Comparison of ENCODE assay signal across 15 cellular contexts in genomic region chr11:10674440-10674855, GRCh38. TPM values are rescaled to one million over a fixed set of nuclear protein-coding genes. Genes with fewer than 3 reads are reported as not detected.
DNase-seq lines count a peak whose midpoint lies in the region; ATAC-seq and TF ChIP-seq lines count a peak whose summit lies in the region.
"Had no signal": no experiment of that assay in that cellular context is flagged by ENCODE, and none has a peak within 500 bp of the region (broad histone marks: within the 10 kb centered on the region; RNA-seq: fewer than 3 reads in every experiment).

No MANE protein-coding gene starts in this region.

- no peaks in the 10 kb centered on the region for H3K27me3 ChIP-seq in BLaER1
- H3K27me3 ChIP-seq in liver (ENCODE audit: control insufficient read depth in 4 of 4, insufficient read depth in 4 of 4, low read length in 3 of 4): peaks cover 0 to 5% (median 0%) of the 10 kb centered on the region in 4 donors
- H3K27me3 ChIP-seq in skeletal muscle satellite cell (ENCODE audit: control insufficient read depth, insufficient read depth, low read length): peaks cover 26% of the 10 kb centered on the region

- 43% methylated on average over 6 of the region's 6 CpGs for WGBS in liver

- H3K4me3 ChIP-seq in BLaER1 (no peak overlapping the region), liver (ENCODE audit: low read depth in 1 of 3, low read length in 3 of 3) (no peak overlapping the region), skeletal muscle satellite cell (ENCODE audit: low read length) (no peak overlapping the region)

- TF ChIP-seq RAD21 in liver (IDR thresholded peaks at IDR 0.05): no peak

- H3K9me3 ChIP-seq in BLaER1 (no peaks in the 10 kb centered on the region), liver (ENCODE audit: control insufficient read depth in 4 of 4, low read length in 3 of 4) (no peaks in the 10 kb centered on the region), skeletal muscle satellite cell (replicated peaks; ENCODE audit: low read length) (no peaks in the 10 kb centered on the region)

- H3K9ac ChIP-seq in BLaER1: no peak overlapping the region
- H3K9ac ChIP-seq in liver (ENCODE audit: low read depth in 1 of 2, low read length in 2 of 2): no peak overlapping the region
- H3K9ac ChIP-seq in skeletal muscle satellite cell (ENCODE audit: low read depth, low read length): peak overlapping the region; percentile 21

- H3K27ac Mint-ChIP-seq in natural killer cell: no peak overlapping the region
- H3K27ac Mint-ChIP-seq: memory B cell had no signal

- no peaks in the 10 kb centered on the region for H3K9me3 Mint-ChIP-seq in natural killer cell
- H3K9me3 Mint-ChIP-seq: central memory CD8-positive, alpha-beta T cell had no signal

- in situ Hi-C loops in GM13976 (cut with MboI; ENCODE audit: low sequenced_read_pairs, unreplicated experiment): no loop called here

- no peaks in the 10 kb centered on the region for H4K20me1 ChIP-seq in BLaER1

- H3K27ac ChIP-seq in BLaER1 (no peak overlapping the region), caudate nucleus (ENCODE audit: low read depth, low read length) (peak overlapping the region; percentile 78), liver (ENCODE audit: low read depth in 1 of 2, low read length in 2 of 2) (no peak overlapping the region)
- H3K27ac ChIP-seq: WERI-Rb-1 had no signal

- H3K4me2 ChIP-seq in BLaER1 (0 out of 2 replicates have a peak overlapping the region, but pooled peaks have one; percentile 9), skeletal muscle satellite cell (ENCODE audit: low read length) (peak overlapping the region; percentile 71)

- TF ChIP-seq CTCF in liver (IDR thresholded peaks at IDR 0.05; ENCODE audit: low read depth, low read length, missing input control): no peak
- TF ChIP-seq CTCF in natural killer cell (IDR thresholded peaks at IDR 0.05): no peak
- no peak for TF ChIP-seq CTCF in GM13976 (IDR thresholded peaks at IDR 0.05; ENCODE audit: borderline replicate concordance, control extremely low read depth, extremely low read depth, insufficient read depth, missing control alignments)

- H3K4me3 Mint-ChIP-seq in natural killer cell: no peak overlapping the region
- H3K4me3 Mint-ChIP-seq: central memory CD8-positive, alpha-beta T cell; memory B cell had no signal

- DNase-seq in caudate nucleus (lab: John Stamatoyannopoulos, UW) (peak in 2 of 61 donors; percentile 39 to 61), natural killer cell (no peak), DMS153 treated with DMSO at 0.1 percent for 48 hours (lab: John Stamatoyannopoulos, UW; ENCODE audit: unreplicated experiment) (no peak), GM13976 (ENCODE audit: low spot score) (no peak)
- DNase-seq: activated T-cell treated with anti-CD3 and anti-CD28 coated beads, Interleukin-2, amount 50 U/mL, for 48 hours; SHP77 treated with DMSO at 0.1 percent for 48 hours; WERI-Rb-1 had no signal

- ATAC-seq in natural killer cell (no peak), GM18498 (IDR thresholded peaks at IDR 0.05; ENCODE audit: unreplicated experiment) (no peak)

- intact Hi-C loops in natural killer cell (cut with micrococcal nuclease): no loop called here

- H3K36me3 Mint-ChIP-seq in natural killer cell: no peaks in the 10 kb centered on the region
- H3K36me3 Mint-ChIP-seq: CD14-positive monocyte had no signal

- H3K4me1 ChIP-seq in BLaER1 (peaks cover 12% of the 10 kb centered on the region), liver (ENCODE audit: control insufficient read depth in 4 of 4, insufficient read depth in 4 of 4, low read length in 3 of 4) (peaks cover 0 to 6% (median 2%) of the 10 kb centered on the region in 4 donors), skeletal muscle satellite cell (ENCODE audit: control insufficient read depth, insufficient read depth, low read length) (peaks cover 22% of the 10 kb centered on the region)

- H3K27me3 Mint-ChIP-seq in natural killer cell (ENCODE audit: low read depth in 2 of 2): peaks cover 39 to 69% of the 10 kb centered on the region in 2 donors

- H3K4me1 Mint-ChIP-seq in natural killer cell: no peaks in the 10 kb centered on the region
- H3K4me1 Mint-ChIP-seq: central memory CD8-positive, alpha-beta T cell had no signal

- H3K36me3 ChIP-seq in BLaER1: no peaks in the 10 kb centered on the region
- no peaks in the 10 kb centered on the region for H3K36me3 ChIP-seq in liver (ENCODE audit: control insufficient read depth in 4 of 4, insufficient read depth in 3 of 4, low read depth in 1 of 4, low read length in 3 of 4)
- H3K36me3 ChIP-seq in skeletal muscle satellite cell (ENCODE audit: insufficient read depth, low read length): no peaks in the 10 kb centered on the region
- H3K36me3 ChIP-seq: WERI-Rb-1 had no signal

TF ChIP-seq in liver, 16 proteins besides CTCF, POLR2A, EP300 and RAD21:
- TF ChIP-seq TAF1 (conservative IDR thresholded peaks at IDR 0.05) (no peak), FOXA2 (IDR thresholded peaks at IDR 0.05) (no peak), GABPA (IDR thresholded peaks at IDR 0.05 in 1 of 2, conservative IDR thresholded peaks at IDR 0.05 in 1 of 2) (no peak), NR2F2 (IDR thresholded peaks at IDR 0.05) (peak; percentile 20), RXRA (IDR thresholded peaks at IDR 0.05) (no peak), YY1 (IDR thresholded peaks at IDR 0.05) (no peak), HNF4A (conservative IDR thresholded peaks at IDR 0.05) (no peak), EGR1 (IDR thresholded peaks at IDR 0.05; ENCODE audit: low read depth in 2 of 2) (no peak)
TF ChIP-seq in liver: peak in this region for 1.

RNA-seq across cellular contexts. Expression of gene IRAG1, which starts 19.1 kb away (rescaled TPM):
- total RNA-seq in liver: 1 to 10 TPM; 2.3 to 4.4 TPM
- polyA plus RNA-seq in liver: 1 to 10 TPM in 1 of 2 donors, under 1 TPM in 1; 0.29 to 1.6 TPM
- total RNA-seq in skeletal muscle satellite cell (2012; rRNA removed): under 0.01 and 0.22 TPM in 2 replicates
- total RNA-seq in natural killer cell: under 1 TPM in 2 of 3 donors, not detected in 1; 0.50 to 0.54 TPM
- total RNA-seq: NCI-H460 had no signal
